In genomic region chr17:47970725-47971511, GRCh38 we compare ENCODE assay signal across 1 cellular context.
TF ChIP-seq lines count a peak whose summit lies in the region.

Gene CDK5RAP3, plus strand, starts transcription at chr17:47971113. Its CDS starts 34 bp downstream, at chr17:47971147.

TF ChIP-seq in K562, 482 proteins besides CTCF, POLR2A, EP300 and RAD21 (continued from another document and continues in another):
- peak; percentile 76 for TF ChIP-seq ZBTB2 (IDR thresholded peaks at IDR 0.05)
- 0 out of 2 replicates have a peak, but pooled peaks have one; percentile 46 for TF ChIP-seq ZNF311 (CRISPR knock-in tag; IDR thresholded peaks at IDR 0.05)
- peak; percentile 92; the same call in 1 of the 2 replicates for TF ChIP-seq HDAC2 (IDR thresholded peaks at IDR 0.05)
- peak; percentile 65 for TF ChIP-seq USF2 (CRISPR knock-in tag; IDR thresholded peaks at IDR 0.05)
- peak in 1 of 2 experiments; percentile 48; a peak in 1 of 4 replicates for TF ChIP-seq TBL1XR1 (IDR thresholded peaks at IDR 0.05; ENCODE audit: low read length in 2 of 2)
- no peak for TF ChIP-seq BRCA1 (IDR thresholded peaks at IDR 0.05)
- no peak for TF ChIP-seq BRCA1 (CRISPR knock-in tag; IDR thresholded peaks at IDR 0.05)
- no peak for TF ChIP-seq ZKSCAN3 (CRISPR knock-in tag; IDR thresholded peaks at IDR 0.05)
- 0 out of 2 replicates have a peak, but pooled peaks have one; percentile 35 for TF ChIP-seq ZBTB34 (CRISPR knock-in tag; IDR thresholded peaks at IDR 0.05)
- TF ChIP-seq L3MBTL2 (IDR thresholded peaks at IDR 0.05): peak; percentile 100
- TF ChIP-seq ZFP91 (CRISPR knock-in tag; IDR thresholded peaks at IDR 0.05): peak; percentile 83
- no peak for TF ChIP-seq SMARCA5 (IDR thresholded peaks at IDR 0.05)
- TF ChIP-seq ZNF77 (CRISPR knock-in tag; IDR thresholded peaks at IDR 0.05): no peak
- TF ChIP-seq NRF1 (conservative IDR thresholded peaks at IDR 0.05 in 1 of 2, IDR thresholded peaks at IDR 0.05 in 1 of 2): peak; percentile 82 to 84
- peak; percentile 63; the same call in 1 of the 2 replicates for TF ChIP-seq CEBPG (CRISPR knock-in tag; IDR thresholded peaks at IDR 0.05)
- peak; percentile 14 to 53; a peak in 2 of 4 replicates for TF ChIP-seq CEBPG (tag; conservative IDR thresholded peaks at IDR 0.05 in 1 of 2, IDR thresholded peaks at IDR 0.05 in 1 of 2)
- TF ChIP-seq MTA1 (IDR thresholded peaks at IDR 0.05; ENCODE audit: borderline replicate concordance): peak; percentile 73; the same call in 1 of the 2 replicates
- TF ChIP-seq FOXA3 (CRISPR knock-in tag; conservative IDR thresholded peaks at IDR 0.05 in 1 of 2, IDR thresholded peaks at IDR 0.05 in 1 of 2): peak in 1 of 2 experiments; percentile 69; a peak in 2 of 4 replicates
- TF ChIP-seq ZC3H4 (CRISPR knock-in tag; IDR thresholded peaks at IDR 0.05; ENCODE audit: borderline replicate concordance): 0 out of 2 replicates have a peak, but pooled peaks have one; percentile 14
- peak; percentile 66 for TF ChIP-seq ZNF431 (CRISPR knock-in tag; IDR thresholded peaks at IDR 0.05)
- TF ChIP-seq RBBP5 (IDR thresholded peaks at IDR 0.05; ENCODE audit: borderline replicate concordance, insufficient read depth, low read length, poor library complexity, severe bottlenecking): peak; percentile 67
- peak; percentile 91 for TF ChIP-seq PHF20 (IDR thresholded peaks at IDR 0.05; ENCODE audit: partially characterized antibody)
- peak; percentile 91 for TF ChIP-seq SUPT5H (IDR thresholded peaks at IDR 0.05)
- peak; percentile 15; the same call in 1 of the 2 replicates for TF ChIP-seq RUNX1 (IDR thresholded peaks at IDR 0.05; ENCODE audit: low read depth)
- peak; percentile 88 for TF ChIP-seq USF1 (CRISPR knock-in tag; IDR thresholded peaks at IDR 0.05)
- TF ChIP-seq NFRKB (IDR thresholded peaks at IDR 0.05; ENCODE audit: low read depth): peak; percentile 88
- TF ChIP-seq NR4A1 (CRISPR knock-in tag; IDR thresholded peaks at IDR 0.05): peak; percentile 68; the same call in 1 of the 2 replicates
- peak; percentile 44; the same call in 1 of the 2 replicates for TF ChIP-seq NR4A1 (tag; IDR thresholded peaks at IDR 0.05)
- TF ChIP-seq HMGXB4 (CRISPR knock-in tag; IDR thresholded peaks at IDR 0.05): 0 out of 2 replicates have a peak, but pooled peaks have one; percentile 85
- TF ChIP-seq POLR2AphosphoS2 (IDR thresholded peaks at IDR 0.05; ENCODE audit: low read length): no peak; the same call in 1 of the 2 replicates
- peak; percentile 62 for TF ChIP-seq PCBP1 (IDR thresholded peaks at IDR 0.05; ENCODE audit: low read depth, low read length, poor library complexity, severe bottlenecking)
- TF ChIP-seq CCNT2 (IDR thresholded peaks at IDR 0.05; ENCODE audit: borderline replicate concordance, extremely low read depth, insufficient read length, low read depth, low read length): peak; percentile 21
- peak; percentile 83 for TF ChIP-seq NEUROD1 (IDR thresholded peaks at IDR 0.05; ENCODE audit: borderline replicate concordance, low read depth, low read length, partially characterized antibody)
- peak; percentile 56; the same call in 1 of the 2 replicates for TF ChIP-seq PML (IDR thresholded peaks at IDR 0.05; ENCODE audit: low read length)
- no peak for TF ChIP-seq HMBOX1 (IDR thresholded peaks at IDR 0.05)
- peak; percentile 90 for TF ChIP-seq BHLHE40 (IDR thresholded peaks at IDR 0.05; ENCODE audit: low read length)
- peak; percentile 56 for TF ChIP-seq DEAF1 (CRISPR knock-in tag; IDR thresholded peaks at IDR 0.05)
- peak; percentile 84 for TF ChIP-seq ATF6 (CRISPR knock-in tag; IDR thresholded peaks at IDR 0.05)
- peak; percentile 67 for TF ChIP-seq FIP1L1 (IDR thresholded peaks at IDR 0.05; ENCODE audit: low read depth, low read length, poor library complexity, severe bottlenecking)
- no peak for TF ChIP-seq ZNF354B (CRISPR knock-in tag; IDR thresholded peaks at IDR 0.05)
- TF ChIP-seq RHOXF2B (CRISPR knock-in tag; conservative IDR thresholded peaks at IDR 0.05): no peak
- peak; percentile 44 for TF ChIP-seq SMAD4 (CRISPR knock-in tag; conservative IDR thresholded peaks at IDR 0.05)
- TF ChIP-seq PRDM10 (IDR thresholded peaks at IDR 0.05; ENCODE audit: partially characterized antibody): peak; percentile 49
